ENCODE assay signal across 9 cellular contexts in the genomic region with DNA sequence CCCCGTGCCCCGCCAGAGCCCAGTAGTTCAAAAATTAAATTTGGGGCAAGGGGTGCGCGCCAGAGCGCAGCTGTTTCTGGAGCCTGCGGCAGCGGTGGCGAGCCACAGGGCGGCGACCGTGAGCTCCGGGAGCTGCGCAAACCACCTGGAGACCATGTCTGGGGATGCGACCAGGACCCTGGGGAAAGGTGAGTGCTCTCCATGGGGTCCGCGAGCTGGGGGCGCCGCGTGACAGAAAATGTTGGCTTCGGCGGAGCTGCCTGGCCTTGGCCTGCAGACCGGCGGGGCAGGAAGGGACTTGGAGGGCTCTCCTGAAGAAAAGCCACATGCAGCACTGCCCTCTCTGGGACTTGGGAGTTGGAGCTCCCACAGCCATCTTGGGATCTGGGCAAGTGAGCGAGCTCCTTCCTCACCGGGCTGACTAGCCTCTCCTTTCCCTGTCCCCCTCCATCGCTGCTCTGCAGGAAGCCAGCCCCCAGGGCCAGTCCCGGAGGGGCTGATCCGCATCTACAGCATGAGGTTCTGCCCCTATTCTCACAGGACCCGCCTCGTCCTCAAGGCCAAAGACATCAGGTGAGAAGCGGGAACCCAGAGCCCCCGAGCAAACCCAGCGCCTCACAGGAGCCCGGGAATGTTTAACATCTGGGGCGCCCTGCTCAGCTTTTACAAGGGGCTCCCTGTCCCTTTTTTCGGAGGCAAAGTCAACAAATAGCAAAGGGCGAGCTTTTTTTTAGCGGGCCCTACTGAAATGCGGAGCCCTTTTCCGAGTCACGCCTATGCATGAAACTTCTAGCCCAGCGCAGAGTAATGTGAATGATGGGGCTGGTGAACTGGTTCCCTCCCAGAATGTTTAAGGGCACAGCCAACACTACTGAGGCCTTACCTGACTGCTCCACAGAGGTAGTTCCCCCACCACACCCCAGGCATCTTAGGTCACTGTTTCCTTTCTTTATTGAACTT. TPM values are rescaled to one million over a fixed set of nuclear protein-coding genes. Genes with fewer than 3 reads are reported as not detected.
A peak's percentile ranks its signal among the peaks of the same experiment; 100 is the strongest.
DNase-seq lines count a peak whose midpoint lies in the region; ATAC-seq and TF ChIP-seq lines count a peak whose summit lies in the region.
"Had no signal": no experiment of that assay in that cellular context is flagged by ENCODE, and none has a peak within 500 bp of the region (broad histone marks: within the 10 kb centered on the region; RNA-seq: fewer than 3 reads in every experiment).

No MANE protein-coding gene starts in this region.

- no peaks in the 10 kb centered on the region for H3K4me1 Mint-ChIP-seq in CD4-positive, alpha-beta memory T cell
- no peaks in the 10 kb centered on the region for H3K4me1 Mint-ChIP-seq in activated T-helper 2 cell treated with anti-CD3 and anti-CD28 coated beads, Interferon-gamma antibody, Interleukin-2, Interleukin-4, amounts not matched to agents 10 μg/mL and 5 μg/mL and 100 μg/mL, durations not matched to agents 14 hours and 24 hours and 36 hours (ENCODE audit: low read depth)

- H3K27me3 Mint-ChIP-seq in CD4-positive, alpha-beta memory T cell = peaks cover 9 to 10% of the 10 kb centered on the region in 2 donors
- H3K27me3 Mint-ChIP-seq in activated T-helper 2 cell treated with anti-CD3 and anti-CD28 coated beads, Interferon-gamma antibody, Interleukin-2, Interleukin-4, amounts not matched to agents 10 μg/mL and 5 μg/mL and 100 μg/mL, durations not matched to agents 14 hours and 24 hours and 36 hours (ENCODE audit: low read depth) = peaks cover 3% of the 10 kb centered on the region

- intact Hi-C loops in CD4-positive, alpha-beta memory T cell (cut with micrococcal nuclease) = no loop called here
- intact Hi-C loops in activated T-helper 2 cell treated with anti-CD3 and anti-CD28 coated beads, Interferon-gamma antibody, Interleukin-2, Interleukin-4, amounts not matched to agents 10 μg/mL and 5 μg/mL and 100 μg/mL, durations not matched to agents 14 hours and 24 hours and 36 hours (cut with micrococcal nuclease) = no loop called here

- CTCF ChIA-PET in CD4-positive, alpha-beta memory T cell (lab: Charles Lee; ENCODE audit: partially characterized antibody) = interaction anchor here (0.7 to 9.2 kb wide), 43 partner anchors 8 to 576 kb away, joined by 3 to 202 read pairs (median 5); a partner anchor contains a TSS

- H3K9me3 ChIP-seq in CD4-positive, alpha-beta memory T cell (ENCODE audit: control insufficient read depth in 1 of 2, low read length in 2 of 2) = no peaks in the 10 kb centered on the region

- peak; percentile 79 for TF ChIP-seq CTCF in fibroblast of mammary gland (conservative IDR thresholded peaks at IDR 0.05; ENCODE audit: control insufficient read depth, insufficient read depth, low read depth, low read length)

- peak overlapping the region in 1 of 7 donors; percentile 35 for H3K27ac Mint-ChIP-seq in CD4-positive, alpha-beta memory T cell
- no peak overlapping the region for H3K27ac Mint-ChIP-seq in activated T-helper 2 cell treated with anti-CD3 and anti-CD28 coated beads, Interferon-gamma antibody, Interleukin-2, Interleukin-4, amounts not matched to agents 10 μg/mL and 5 μg/mL and 100 μg/mL, durations not matched to agents 14 hours and 24 hours and 36 hours

- POLR2A ChIA-PET in CD4-positive, alpha-beta memory T cell (lab: Charles Lee; ENCODE audit: partially characterized antibody) = interaction anchor here (0.9 to 2.4 kb wide), 7 partner anchors 11 to 64 kb away, joined by 3 to 12 read pairs (median 5); a partner anchor contains a TSS

- H3K4me3 ChIP-seq in CD4-positive, alpha-beta memory T cell (ENCODE audit: low read length in 2 of 2) = no peak overlapping the region
- peak overlapping the region; percentile 34 for H3K4me3 ChIP-seq in fibroblast of mammary gland (ENCODE audit: control insufficient read depth, low read depth, low read length)

- DNase-seq in CD4-positive, alpha-beta memory T cell = peak in 3 of 5 donors; percentile 36 to 43 (median 40)
- DNase-seq in NCI-H526 treated with DMSO at 0.1 percent for 48 hours (lab: John Stamatoyannopoulos, UW) = peak; percentile 55
- peak; percentile 23 for DNase-seq in activated T-helper 2 cell treated with anti-CD3 and anti-CD28 coated beads, Interferon-gamma antibody, Interleukin-2, Interleukin-4, amounts not matched to agents 10 μg/mL and 5 μg/mL and 100 μg/mL, durations not matched to agents 14 hours and 24 hours and 36 hours (ENCODE audit: low spot score)
- peak; percentile 21 for DNase-seq in fibroblast of mammary gland (ENCODE audit: low read depth)
- peak in 48 of 56 donors; percentile 4 to 82 (median 49) for DNase-seq in nucleus accumbens (lab: John Stamatoyannopoulos, UW)
- no peak for DNase-seq in NCI-H524 (lab: John Stamatoyannopoulos, UW)
- no peak for DNase-seq in NCI-H187 treated with DMSO at 0.1 percent for 48 hours (lab: John Stamatoyannopoulos, UW)

- no peaks in the 10 kb centered on the region for H3K27me3 ChIP-seq in CD4-positive, alpha-beta memory T cell (ENCODE audit: insufficient read depth, low read length)

- no peaks in the 10 kb centered on the region for H3K36me3 ChIP-seq in CD4-positive, alpha-beta memory T cell (ENCODE audit: insufficient read depth, low read length)

- ATAC-seq in GM21576 (IDR thresholded peaks at IDR 0.05; ENCODE audit: unreplicated experiment) = peak; percentile 75

- no peaks in the 10 kb centered on the region for H3K36me3 Mint-ChIP-seq in CD4-positive, alpha-beta memory T cell
- no peaks in the 10 kb centered on the region for H3K36me3 Mint-ChIP-seq in activated T-helper 2 cell treated with anti-CD3 and anti-CD28 coated beads, Interferon-gamma antibody, Interleukin-2, Interleukin-4, amounts not matched to agents 10 μg/mL and 5 μg/mL and 100 μg/mL, durations not matched to agents 14 hours and 24 hours and 36 hours (ENCODE audit: low read depth)

- H3K9me3 Mint-ChIP-seq in CD4-positive, alpha-beta memory T cell = no peaks in the 10 kb centered on the region
- no peaks in the 10 kb centered on the region for H3K9me3 Mint-ChIP-seq in activated T-helper 2 cell treated with anti-CD3 and anti-CD28 coated beads, Interferon-gamma antibody, Interleukin-2, Interleukin-4, amounts not matched to agents 10 μg/mL and 5 μg/mL and 100 μg/mL, durations not matched to agents 14 hours and 24 hours and 36 hours

- no peak overlapping the region for H3K27ac ChIP-seq in CD4-positive, alpha-beta memory T cell (ENCODE audit: low read depth, low read length)

- H3K4me3 Mint-ChIP-seq in CD4-positive, alpha-beta memory T cell = peak overlapping the region in 6 of 8 donors; percentile 10 to 71 (median 54)
- peak overlapping the region; percentile 2 for H3K4me3 Mint-ChIP-seq in activated T-helper 2 cell treated with anti-CD3 and anti-CD28 coated beads, Interferon-gamma antibody, Interleukin-2, Interleukin-4, amounts not matched to agents 10 μg/mL and 5 μg/mL and 100 μg/mL, durations not matched to agents 14 hours and 24 hours and 36 hours (ENCODE audit: low read depth)

- H3K4me1 ChIP-seq in CD4-positive, alpha-beta memory T cell (ENCODE audit: insufficient read depth, low read length) = peaks cover 11% of the 10 kb centered on the region

RNA-seq across cellular contexts. Expression of a gene that starts 6.1 kb away (rescaled TPM):
- total RNA-seq in CD4-positive, alpha-beta memory T cell = 1 to 10 TPM; 1.6 to 2.3 TPM
- polyA plus RNA-seq in CD4-positive, alpha-beta memory T cell = 1 to 10 TPM in 1 of 2 donors, under 1 TPM in 1; 0.94 to 1.2 TPM
- total RNA-seq in activated T-helper 2 cell treated with anti-CD3 and anti-CD28 coated beads, Interferon-gamma antibody, Interleukin-2, Interleukin-4, amounts not matched to agents 10 μg/mL and 5 μg/mL and 100 μg/mL, durations not matched to agents 14 hours and 24 hours and 36 hours = 0.57 and 1.4 TPM in 2 replicates

RNA-seq across cellular contexts. Expression of a gene that starts 20.4 kb away (rescaled TPM):
- 10 to 100 TPM; 52.8 to 54.7 TPM for total RNA-seq in CD4-positive, alpha-beta memory T cell
- polyA plus RNA-seq in CD4-positive, alpha-beta memory T cell = 100 to 1,000 TPM; 154 to 207 TPM
- 168 and 174 TPM in 2 replicates for total RNA-seq in activated T-helper 2 cell treated with anti-CD3 and anti-CD28 coated beads, Interferon-gamma antibody, Interleukin-2, Interleukin-4, amounts not matched to agents 10 μg/mL and 5 μg/mL and 100 μg/mL, durations not matched to agents 14 hours and 24 hours and 36 hours

RNA-seq across cellular contexts. Expression of a gene that starts 42.9 kb away (rescaled TPM):
- not detected for total RNA-seq in CD4-positive, alpha-beta memory T cell
- polyA plus RNA-seq in CD4-positive, alpha-beta memory T cell = not detected
- 0.07 TPM in 1 of 2 replicates, not detected in the other for total RNA-seq in activated T-helper 2 cell treated with anti-CD3 and anti-CD28 coated beads, Interferon-gamma antibody, Interleukin-2, Interleukin-4, amounts not matched to agents 10 μg/mL and 5 μg/mL and 100 μg/mL, durations not matched to agents 14 hours and 24 hours and 36 hours
- total RNA-seq: HT1080 had no signal

Comparison
In these comparisons a context has a peak if more than half of its experiments do, and no peak if none do; other contexts are left out.
1. DNase-seq: peak in CD4-positive, alpha-beta memory T cell (3 of 5), NCI-H526 treated with DMSO at 0.1 percent for 48 hours (single experiment), activated T-helper 2 cell treated with anti-CD3 and anti-CD28 coated beads, Interferon-gamma antibody, Interleukin-2, Interleukin-4, amounts not matched to agents 10 μg/mL and 5 μg/mL and 100 μg/mL, durations not matched to agents 14 hours and 24 hours and 36 hours (single experiment), fibroblast of mammary gland (single experiment) and nucleus accumbens (48 of 56); none in NCI-H524 (0 of 2) and NCI-H187 treated with DMSO at 0.1 percent for 48 hours (single experiment).